In the genomic region with DNA sequence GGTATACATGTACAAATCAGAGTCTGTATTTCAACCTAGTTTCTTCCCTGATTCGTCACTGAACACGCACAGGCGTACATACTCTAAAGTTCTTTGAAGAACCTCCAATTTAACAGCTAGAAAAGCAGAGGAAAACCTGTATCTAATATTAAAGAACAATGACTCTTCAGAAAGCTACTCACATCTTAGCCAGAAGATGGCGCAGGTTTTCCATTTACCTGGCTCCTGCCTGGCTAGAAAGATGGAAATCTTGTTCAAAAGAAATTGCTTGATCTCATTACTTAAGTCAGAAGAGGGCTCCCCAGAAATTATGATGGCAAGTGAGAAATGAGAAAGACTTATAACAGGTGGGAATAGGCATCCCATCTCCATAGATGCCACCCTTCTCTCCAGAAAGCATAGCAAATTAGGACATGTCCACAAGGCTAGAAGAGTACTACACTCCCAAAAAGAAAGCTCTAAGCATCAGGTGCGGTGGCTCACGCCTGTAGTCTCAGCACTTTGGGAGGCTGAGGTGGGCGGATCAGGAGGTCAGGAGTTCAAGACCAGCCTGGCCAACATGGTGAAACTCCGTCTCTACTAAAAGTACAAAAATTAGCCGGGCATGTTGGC, we compare ENCODE assay signal across 8 cellular contexts. TPM values are rescaled to one million over a fixed set of nuclear protein-coding genes. Genes with fewer than 3 reads are reported as not detected.
A peak's percentile ranks its signal among the peaks of the same experiment; 100 is the strongest.
DNase-seq lines count a peak whose midpoint lies in the region; FAIRE-seq and TF ChIP-seq lines count a peak whose summit lies in the region.

No MANE protein-coding gene starts in this region.

- no peaks in the 10 kb centered on the region for H4K20me1 ChIP-seq in OCI-LY3 (ENCODE audit: insufficient read depth, low read length)
- H4K20me1 ChIP-seq in keratinocyte (ENCODE audit: control insufficient read depth, extremely low read depth, insufficient read depth, low read length) = no peaks in the 10 kb centered on the region

- H3K9ac ChIP-seq in OCI-LY3 (ENCODE audit: low read length) (no peak overlapping the region), keratinocyte (ENCODE audit: control insufficient read depth, extremely low read depth, insufficient read depth, low read length) (no peak overlapping the region)

- H3K4me2 ChIP-seq in OCI-LY3 (ENCODE audit: low read length) (no peak overlapping the region), keratinocyte (ENCODE audit: control insufficient read depth, extremely low read depth, insufficient read depth, low read depth, low read length) (no peak overlapping the region)

- H3K36me3 ChIP-seq in OCI-LY3 (replicated peaks; ENCODE audit: low read depth, low read length) (no peaks in the 10 kb centered on the region), keratinocyte (ENCODE audit: control insufficient read depth in 2 of 2, extremely low read depth in 1 of 2, insufficient read depth in 2 of 2, low read length in 2 of 2) (no peaks in the 10 kb centered on the region)

- FAIRE-seq in keratinocyte (lab: Jason Lieb, UNC) (no peak), frontal cortex (lab: Jason Lieb, UNC) (no peak)

- no peaks in the 10 kb centered on the region for H3K27me3 ChIP-seq in OCI-LY3 (ENCODE audit: low read depth, low read length)
- no peaks in the 10 kb centered on the region for H3K27me3 ChIP-seq in keratinocyte (ENCODE audit: control insufficient read depth, extremely low read depth, insufficient read depth, low read length)

- H3K9me3 ChIP-seq in OCI-LY3 (ENCODE audit: insufficient read depth, low read length) = no peaks in the 10 kb centered on the region
- no peaks in the 10 kb centered on the region for H3K9me3 ChIP-seq in keratinocyte (ENCODE audit: control insufficient read depth, low read depth, low read length)

- H3K79me2 ChIP-seq in OCI-LY3 (ENCODE audit: low read length) (no peaks in the 10 kb centered on the region), keratinocyte (ENCODE audit: control insufficient read depth, insufficient read depth, low read length) (no peaks in the 10 kb centered on the region)

- DNase-seq in SHP77 (lab: John Stamatoyannopoulos, UW) (peak; percentile 4 to 66), SHP77 treated with DMSO at 0.1 percent for 48 hours (lab: John Stamatoyannopoulos, UW) (no peak), HT-29 (ENCODE audit: low spot score) (peak; percentile 85), astrocyte of the hippocampus (ENCODE audit: low read depth, low spot score) (peak; percentile 73), keratinocyte (ENCODE audit: low read depth, low spot score) (no peak), frontal cortex (ENCODE audit: low spot score in 2 of 2) (no peak)
- peak; percentile 3 to 7 for DNase-seq in stimulated activated CD4-positive, alpha-beta T cell treated with anti-CD3 and anti-CD28 coated beads, Interleukin-4, amount 100 ng/mL, for 48 hours (ENCODE audit: low read depth in 2 of 2)

- H3K27ac ChIP-seq in OCI-LY3 (ENCODE audit: low read length) (no peak overlapping the region), keratinocyte (ENCODE audit: control insufficient read depth, insufficient read depth, low read length) (no peak overlapping the region)

- H3K4me1 ChIP-seq in OCI-LY3 (ENCODE audit: low read length) (no peaks in the 10 kb centered on the region), keratinocyte (ENCODE audit: control insufficient read depth, extremely low read depth, insufficient read depth, low read length) (peaks cover 10% of the 10 kb centered on the region)

- dilution Hi-C loops in keratinocyte (cut with MboI; ENCODE audit: extremely low pct_ligation_motif_present, low sequenced_read_pairs) = no loop called here

- no peak overlapping the region for H3K4me3 ChIP-seq in OCI-LY3 (ENCODE audit: low read length)
- H3K4me3 ChIP-seq in keratinocyte (ENCODE audit: control insufficient read depth in 2 of 3, extremely low read depth in 1 of 3, insufficient read depth in 2 of 3, low read depth in 1 of 3, low read length in 3 of 3) = no peak overlapping the region

- TF ChIP-seq CTCF in OCI-LY3 (IDR thresholded peaks at IDR 0.05; ENCODE audit: low read depth, low read length) (peak; percentile 69), keratinocyte (optimal IDR thresholded peaks at IDR 0.05 in 1 of 3, IDR thresholded peaks at IDR 0.05 in 1 of 3, conservative IDR thresholded peaks at IDR 0.05 in 1 of 3; ENCODE audit: extremely low read depth in 1 of 3, insufficient read depth in 2 of 3, low read length in 3 of 3) (peak; percentile 39 to 77 (median 71))

- no peaks in the 10 kb centered on the region for H3K9me1 ChIP-seq in keratinocyte (ENCODE audit: control insufficient read depth, extremely low read depth, insufficient read depth, low read length)

- H2AFZ ChIP-seq in OCI-LY3 (ENCODE audit: low read depth, low read length) (no peak overlapping the region), keratinocyte (ENCODE audit: control insufficient read depth, low read length) (no peak overlapping the region)

RNA-seq across cellular contexts. Expression of a gene that starts 19.0 kb away (rescaled TPM):
- total RNA-seq in HT-29 (2014; rRNA removed; shearing (Covaris generic)) = not detected in 2 replicates
- 0.12 to 0.24 TPM (median 0.20 TPM) in 3 replicates for polyA plus RNA-seq in keratinocyte
- 0.15 TPM for polyA plus RNA-seq in keratinocyte (2011; ENCODE audit: low read depth)
- polyA plus RNA-seq in keratinocyte (2011; cell fraction: cytosol; rRNA removed) = 0.10 and 0.16 TPM in 2 replicates
- 0.16 and 0.19 TPM in 2 replicates for polyA plus RNA-seq in keratinocyte (2011; cell fraction: nucleus; rRNA removed)
- polyA plus RNA-seq in keratinocyte (2012; ENCODE audit: low replicate concordance) = 0.06 and 0.36 TPM in 2 replicates
- polyA minus RNA-seq in keratinocyte = 0.06 TPM in 1 of 3 replicates, not detected in the others
- not detected for polyA minus RNA-seq in keratinocyte (2011; cell fraction: cytosol; rRNA and poly(A)+ RNA removed)
- polyA minus RNA-seq in keratinocyte (2011; cell fraction: nucleus; rRNA and poly(A)+ RNA removed) = 0.16 TPM in 1 of 2 replicates, not detected in the other
- total RNA-seq in frontal cortex = 0.41 TPM

Comparison
In these comparisons a context has a peak if more than half of its experiments do, and no peak if none do; other contexts are left out.
1. DNase-seq: peak in SHP77 (2 of 2), HT-29 (single experiment), astrocyte of the hippocampus (single experiment) and stimulated activated CD4-positive, alpha-beta T cell treated with anti-CD3 and anti-CD28 coated beads, Interleukin-4, amount 100 ng/mL, for 48 hours (2 of 2); none in SHP77 treated with DMSO at 0.1 percent for 48 hours (single experiment), keratinocyte (single experiment) and frontal cortex (0 of 2).